In genomic region chr10:131574707-131575430, GRCh38 we compare ENCODE assay signal across 15 cellular contexts.
DNase-seq lines count a peak whose midpoint lies in the region; ATAC-seq and TF ChIP-seq lines count a peak whose summit lies in the region.
"Had no signal": no experiment of that assay in that cellular context is flagged by ENCODE, and none has a peak within 500 bp of the region (broad histone marks: within the 10 kb centered on the region; RNA-seq: fewer than 3 reads in every experiment).

No MANE protein-coding gene starts in this region.

- peak overlapping the region; percentile 19 for H3K27ac Mint-ChIP-seq in neural crest cell (ENCODE audit: unreplicated experiment)

- no peaks in the 10 kb centered on the region for H3K27me3 Mint-ChIP-seq in neural crest cell (ENCODE audit: low read depth)

- H3K4me1 ChIP-seq in BLaER1 treated with 17β-estradiol and CSF1 and Interleukin-3, amounts not matched to agents 10 nM and 100 nM = peaks cover 6 to 62% (median 53%) of the 10 kb centered on the region in 10 experiments; a peak in 19 of 20 replicates
- no peaks in the 10 kb centered on the region for H3K4me1 ChIP-seq in colonic mucosa
- no peaks in the 10 kb centered on the region for H3K4me1 ChIP-seq in spleen
- H3K4me1 ChIP-seq: HAP-1 had no signal

- H3K9me3 ChIP-seq in BLaER1 treated with 17β-estradiol and CSF1 and Interleukin-3, amounts not matched to agents 10 nM and 100 nM (replicated peaks in 1 of 11) = no peaks in the 10 kb centered on the region
- H3K9me3 ChIP-seq in colonic mucosa (no peaks in the 10 kb centered on the region), spleen (no peaks in the 10 kb centered on the region)
- H3K9me3 ChIP-seq: HAP-1 had no signal

- H3K4me1 Mint-ChIP-seq in neural crest cell = no peaks in the 10 kb centered on the region

- no peak overlapping the region for H3K4me3 Mint-ChIP-seq in neural crest cell

- peak; percentile 6 for DNase-seq in colonic mucosa
- DNase-seq in neural crest cell (ENCODE audit: low read depth, low spot score) = no peak
- DNase-seq in spleen = peak; percentile 57
- DNase-seq in activated T-cell treated with anti-CD3 and anti-CD28 coated beads, Interleukin-2, amount 50 U/mL, for 1 hour = no peak
- DNase-seq in globus pallidus (ENCODE audit: low spot score) = no peak
- DNase-seq: Calu3, DMS53, MM.1S, NCI-H1105, NCI-H1694, NCI-H2227 treated with DMSO at 0.1 percent for 48 hours, NCI-H524 treated with DMSO at 0.1 percent for 48 hours had no signal

- H3K4me3 ChIP-seq in BLaER1 treated with 17β-estradiol and CSF1 and Interleukin-3, amounts not matched to agents 10 nM and 100 nM = no peak overlapping the region
- H3K4me3 ChIP-seq in colonic mucosa (no peak overlapping the region), spleen (no peak overlapping the region)
- H3K4me3 ChIP-seq: HAP-1 had no signal

- no peak overlapping the region for H3K27ac ChIP-seq in BLaER1 treated with 17β-estradiol and CSF1 and Interleukin-3, amounts not matched to agents 10 nM and 100 nM
- H3K27ac ChIP-seq in colonic mucosa (no peak overlapping the region), spleen (no peak overlapping the region)

- no peaks in the 10 kb centered on the region for H3K36me3 Mint-ChIP-seq in neural crest cell (ENCODE audit: low read depth)

- peaks cover 0 to 65% (median 0%) of the 10 kb centered on the region in 11 experiments; a peak in 7 of 22 replicates for H3K27me3 ChIP-seq in BLaER1 treated with 17β-estradiol and CSF1 and Interleukin-3, amounts not matched to agents 10 nM and 100 nM
- H3K27me3 ChIP-seq in colonic mucosa (no peaks in the 10 kb centered on the region), spleen (replicated peaks in 1 of 7) (peaks cover 0 to 20% (median 0%) of the 10 kb centered on the region in 7 donors)

- intact Hi-C loops in colonic mucosa (cut with DNase I) (no loop called here), spleen (cut with DNase I; ENCODE audit: low total_unique reads) (no loop called here)

- no peak for ATAC-seq in GM21423 (IDR thresholded peaks at IDR 0.05; ENCODE audit: unreplicated experiment)

- peaks cover 0 to 29% (median 0%) of the 10 kb centered on the region in 11 experiments; a peak in 4 of 22 replicates for H4K20me1 ChIP-seq in BLaER1 treated with 17β-estradiol and CSF1 and Interleukin-3, amounts not matched to agents 10 nM and 100 nM

- no peak for TF ChIP-seq POLR2A in spleen (IDR thresholded peaks at IDR 0.05)

- H3K9me3 Mint-ChIP-seq in neural crest cell = no peaks in the 10 kb centered on the region

- TF ChIP-seq CTCF in colonic mucosa (IDR thresholded peaks at IDR 0.05) = no peak
- TF ChIP-seq CTCF in neural crest cell (conservative IDR thresholded peaks at IDR 0.05) = no peak
- no peak for TF ChIP-seq CTCF in spleen (IDR thresholded peaks at IDR 0.05 in 8 of 11, conservative IDR thresholded peaks at IDR 0.05 in 3 of 11)

- H3K9ac ChIP-seq in BLaER1 treated with 17β-estradiol and CSF1 and Interleukin-3, amounts not matched to agents 10 nM and 100 nM = no peak overlapping the region
- H3K9ac ChIP-seq in colonic mucosa (ENCODE audit: low read depth in 2 of 2, low read length in 2 of 2) = no peak overlapping the region

- no peaks in the 10 kb centered on the region for H3K36me3 ChIP-seq in BLaER1 treated with 17β-estradiol and CSF1 and Interleukin-3, amounts not matched to agents 10 nM and 100 nM
- no peaks in the 10 kb centered on the region for H3K36me3 ChIP-seq in colonic mucosa
- no peaks in the 10 kb centered on the region for H3K36me3 ChIP-seq in spleen
- H3K36me3 ChIP-seq: HAP-1 had no signal

- WGBS in spleen, 5 donors = 87 to 94% (median 92%) methylated on average over 21 to 32 of the region's 32 CpGs

- peak overlapping the region in 9 of 11 experiments; percentile 18 to 71 (median 64); a peak in 15 of 22 replicates for H3K4me2 ChIP-seq in BLaER1 treated with 17β-estradiol and CSF1 and Interleukin-3, amounts not matched to agents 10 nM and 100 nM

Comparison
In these comparisons a context has a peak if more than half of its experiments do, and no peak if none do; other contexts are left out.
1. DNase-seq: peak in colonic mucosa (single experiment) and spleen (single experiment); none in neural crest cell (single experiment), activated T-cell treated with anti-CD3 and anti-CD28 coated beads, Interleukin-2, amount 50 U/mL, for 1 hour (single experiment) and globus pallidus (single experiment).